32 cellular contexts compared by ENCODE assay signal in genomic region chr2:168955321-168955720, GRCh38. TPM values are rescaled to one million over a fixed set of nuclear protein-coding genes. Genes with fewer than 3 reads are reported as not detected.
"Had no signal": no experiment of that assay in that cellular context is flagged by ENCODE, and none has a peak within 500 bp of the region (broad histone marks: within the 10 kb centered on the region; RNA-seq: fewer than 3 reads in every experiment).

No MANE protein-coding gene starts in this region.

- DNase-seq: stimulated activated CD4-positive, alpha-beta T cell treated with anti-CD3 and anti-CD28 coated beads, Interleukin-2, amount 100 ng/mL, for 48 hours; stimulated activated CD4-positive, alpha-beta T cell treated with anti-CD3 and anti-CD28 coated beads, Interleukin-4, amount 100 ng/mL, for 1 hour; stimulated activated CD4-positive, alpha-beta T cell treated with anti-CD3 and anti-CD28 coated beads, Interleukin-4, amount 100 ng/mL, for 24 hours; stimulated activated CD4-positive, alpha-beta T cell treated with anti-CD3 and anti-CD28 coated beads, Interleukin-4, amount 100 ng/mL, for 4 hours; stimulated activated CD8-positive, alpha-beta memory T cell treated with anti-CD3 and anti-CD28 coated beads, Interleukin-4, amount 100 ng/mL, for 48 hours; stimulated activated naive B cell treated with anti-CD40 and anti-IgM and Interleukin-4, amounts not matched to agents 10 μg/mL and 1 μg/mL and 100 μg/mL, for 72 hours; stimulated activated naive CD4-positive, alpha-beta T cell; stimulated activated naive CD4-positive, alpha-beta T cell treated with Interleukin-2 at 50 U/mL for 16 hours; stimulated activated naive CD8-positive, alpha-beta T cell treated with anti-CD3 and anti-CD28 coated beads, Interleukin-15, amount 100 ng/mL, for 72 hours; stimulated activated naive CD8-positive, alpha-beta T cell treated with anti-CD3 and anti-CD28 coated beads, Interleukin-15, Interleukin-2, amounts not matched to agents 100 U/mL and 50 U/mL, for 24 hours; stomach; substantia nigra; testis; thyroid gland; tibial artery; transverse colon; trophoblast cell; upper lobe of left lung; upper lobe of right lung; uterus had no signal

- H3K4me1 ChIP-seq: stomach, suprapubic skin, testis, thyroid gland, tibial artery, tibial nerve, transverse colon, upper lobe of left lung, upper lobe of right lung, uterus, vagina had no signal

- H3K4me1 Mint-ChIP-seq: stimulated activated effector memory CD8-positive, alpha-beta T cell treated with anti-CD3 and anti-CD28 coated beads, Interleukin-12 subunit alpha, Interleukin-12 subunit beta, amount 100 ng/mL, for 72 hours; stimulated activated memory B cell treated with anti-CD40 and anti-IgM and Interleukin-4, amounts not matched to agents 10 μg/mL and 1 μg/mL and 100 μg/mL, for 72 hours; stimulated activated naive B cell treated with anti-CD40 and anti-IgM and Interleukin-4, amounts not matched to agents 10 μg/mL and 1 μg/mL and 100 μg/mL, for 72 hours; stimulated activated naive CD8-positive, alpha-beta T cell treated with anti-CD3 and anti-CD28 coated beads, Interleukin-15, amount 100 ng/mL, for 72 hours had no signal

- H3K36me3 ChIP-seq: stomach, suprapubic skin, thoracic aorta, thyroid gland, tibial artery, tibial nerve, transverse colon, upper lobe of left lung, upper lobe of right lung, uterus, vagina had no signal

- H3K27ac ChIP-seq: stomach, suprapubic skin, testis, thoracic aorta, thyroid gland, tibial artery, tibial nerve, transverse colon, upper lobe of left lung, upper lobe of right lung, uterus, vagina had no signal

- H3K27me3 ChIP-seq: stomach, suprapubic skin, testis, thyroid gland, tibial artery, tibial nerve, transverse colon, upper lobe of left lung, upper lobe of right lung, uterus, vagina had no signal

- H3K4me3 ChIP-seq: stomach, suprapubic skin, testis, thoracic aorta, thyroid gland, tibial artery, tibial nerve, transverse colon, upper lobe of left lung, upper lobe of right lung, uterus, vagina had no signal

- H3K36me3 Mint-ChIP-seq: stimulated activated effector memory CD8-positive, alpha-beta T cell treated with anti-CD3 and anti-CD28 coated beads, Interleukin-12 subunit alpha, Interleukin-12 subunit beta, amount 100 ng/mL, for 72 hours; stimulated activated memory B cell treated with anti-CD40 and anti-IgM and Interleukin-4, amounts not matched to agents 10 μg/mL and 1 μg/mL and 100 μg/mL, for 72 hours; type B pancreatic cell had no signal

- H3K27ac Mint-ChIP-seq: stimulated activated effector memory CD8-positive, alpha-beta T cell treated with anti-CD3 and anti-CD28 coated beads, Interleukin-12 subunit alpha, Interleukin-12 subunit beta, amount 100 ng/mL, for 72 hours; stimulated activated memory B cell treated with anti-CD40 and anti-IgM and Interleukin-4, amounts not matched to agents 10 μg/mL and 1 μg/mL and 100 μg/mL, for 72 hours; stimulated activated naive B cell treated with anti-CD40 and anti-IgM and Interleukin-4, amounts not matched to agents 10 μg/mL and 1 μg/mL and 100 μg/mL, for 72 hours; stimulated activated naive CD8-positive, alpha-beta T cell treated with anti-CD3 and anti-CD28 coated beads, Interleukin-15, amount 100 ng/mL, for 72 hours; stimulated activated naive CD8-positive, alpha-beta T cell treated with anti-CD3 and anti-CD28 coated beads, Interleukin-15, Interleukin-2, amounts not matched to agents 100 ng/mL and 50 ng/mL, for 24 hours; type B pancreatic cell had no signal

- H3K9me3 ChIP-seq: suprapubic skin, testis, thoracic aorta, thyroid gland, tibial artery, uterus, vagina had no signal

- H3K4me3 Mint-ChIP-seq: stimulated activated effector memory CD8-positive, alpha-beta T cell treated with anti-CD3 and anti-CD28 coated beads, Interleukin-12 subunit alpha, Interleukin-12 subunit beta, amount 100 ng/mL, for 72 hours; stimulated activated memory B cell treated with anti-CD40 and anti-IgM and Interleukin-4, amounts not matched to agents 10 μg/mL and 1 μg/mL and 100 μg/mL, for 72 hours; stimulated activated naive B cell treated with anti-CD40 and anti-IgM and Interleukin-4, amounts not matched to agents 10 μg/mL and 1 μg/mL and 100 μg/mL, for 72 hours; stimulated activated naive CD8-positive, alpha-beta T cell treated with anti-CD3 and anti-CD28 coated beads, Interleukin-15, amount 100 ng/mL, for 72 hours; stimulated activated naive CD8-positive, alpha-beta T cell treated with anti-CD3 and anti-CD28 coated beads, Interleukin-15, Interleukin-2, amounts not matched to agents 100 ng/mL and 50 ng/mL, for 24 hours; type B pancreatic cell had no signal

- H3K27me3 Mint-ChIP-seq: type B pancreatic cell had no signal

- ATAC-seq: stimulated activated effector memory CD8-positive, alpha-beta T cell treated with anti-CD3 and anti-CD28 coated beads, Interleukin-12 subunit alpha, Interleukin-12 subunit beta, amount 100 ng/mL, for 72 hours; stimulated activated memory B cell treated with anti-CD40 and anti-IgM and Interleukin-4, amounts not matched to agents 10 μg/mL and 1 μg/mL and 100 μg/mL, for 72 hours; stimulated activated naive B cell treated with anti-CD40 and anti-IgM and Interleukin-4, amounts not matched to agents 10 μg/mL and 1 μg/mL and 100 μg/mL, for 72 hours; stimulated activated naive CD8-positive, alpha-beta T cell treated with anti-CD3 and anti-CD28 coated beads, Interleukin-15, amount 100 ng/mL, for 72 hours; stimulated activated naive CD8-positive, alpha-beta T cell treated with anti-CD3 and anti-CD28 coated beads, Interleukin-15, Interleukin-2, amounts not matched to agents 100 U/mL and 50 U/mL, for 24 hours; upper lobe of right lung had no signal

RNA-seq across cellular contexts. Expression of gene G6PC2, which starts 54.2 kb away (rescaled TPM):
- total RNA-seq: subcutaneous adipose tissue, suprapubic skin, temporal lobe, thoracic aorta, tibial nerve, upper lobe of left lung, upper lobe of right lung, ureter, urinary bladder, vagina had no signal
- polyA plus RNA-seq: stomach, urinary bladder had no signal
